30 cellular contexts compared by ENCODE assay signal in genomic region chr3:21073561-21073960, GRCh38.
"Had no signal": no experiment of that assay in that cellular context is flagged by ENCODE, and none has a peak within 500 bp of the region (broad histone marks: within the 10 kb centered on the region; RNA-seq: fewer than 3 reads in every experiment).

No MANE protein-coding gene starts in this region.

- H3K4me3 Mint-ChIP-seq: activated B cell treated with CpG ODN at 0.5 μM for 24 hours; activated CD8-positive, alpha-beta T cell treated with anti-CD3 and anti-CD28 coated beads for 36 hours; activated naive CD8-positive, alpha-beta T cell; activated T-cell treated with anti-CD3 and anti-CD28 coated beads, Interleukin-2, amount 50 U/mL, for 4 hours; activated T-helper 17 cell treated with anti-CD3 and anti-CD28 coated beads, Interleukin-2, amount 50 U/mL, for 72 hours; central memory CD8-positive, alpha-beta T cell; T-helper 17 cell; T-helper 2 cell treated with Interferon-gamma antibody and Interleukin-4, amounts not matched to agents 5 μg/mL and 100 μg/mL, for 36 hours had no signal

- H3K4me1 Mint-ChIP-seq: activated B cell treated with CpG ODN at 0.5 μM for 24 hours; activated T-helper 17 cell treated with anti-CD3 and anti-CD28 coated beads, Interleukin-2, amount 50 U/mL, for 72 hours; central memory CD8-positive, alpha-beta T cell; T-helper 17 cell had no signal

- ATAC-seq: activated CD4-positive, CD25-positive, alpha-beta regulatory T cell treated with anti-CD3 and anti-CD28 coated beads, Interleukin-2, amount 50 U/mL, for 24 hours; activated CD8-positive, alpha-beta T cell treated with anti-CD3 and anti-CD28 coated beads for 36 hours; activated T-cell treated with anti-CD3 and anti-CD28 coated beads, Interleukin-2, amount 50 U/mL, for 4 hours; activated T-helper 17 cell treated with anti-CD3 and anti-CD28 coated beads, Interleukin-2, amount 50 U/mL, for 72 hours; T-helper 17 cell had no signal

- H3K27ac ChIP-seq: brain microvascular endothelial cell, epithelial cell of prostate, esophagus squamous epithelium, WERI-Rb-1 had no signal

- H3K27ac Mint-ChIP-seq: activated B cell treated with CpG ODN at 0.5 μM for 24 hours; activated CD8-positive, alpha-beta T cell treated with anti-CD3 and anti-CD28 coated beads for 36 hours; activated naive CD8-positive, alpha-beta T cell; activated T-helper 17 cell treated with anti-CD3 and anti-CD28 coated beads, Interleukin-2, amount 50 U/mL, for 72 hours; T-helper 17 cell; T-helper 2 cell treated with Interferon-gamma antibody and Interleukin-4, amounts not matched to agents 5 μg/mL and 100 μg/mL, for 36 hours had no signal

- H3K36me3 Mint-ChIP-seq: activated naive CD8-positive, alpha-beta T cell had no signal

- DNase-seq: activated B cell treated with CpG ODN at 0.5 μM for 24 hours; activated CD4-positive, alpha-beta T cell treated with anti-CD3 and anti-CD28 coated beads for 48 hours; activated CD4-positive, alpha-beta T cell treated with anti-CD3 and anti-CD28 coated beads, Interleukin-2, amount 50 U/mL, for 1 hour; activated CD4-positive, alpha-beta T cell treated with anti-CD3 and anti-CD28 coated beads, Interleukin-2, amount 50 U/mL, for 48 hours; activated CD8-positive, alpha-beta memory T cell treated with anti-CD3 and anti-CD28 coated beads for 24 hours; activated CD8-positive, alpha-beta T cell treated with anti-CD3 and anti-CD28 coated beads for 36 hours; activated effector memory CD4-positive, alpha-beta T cell treated with Interleukin-2 at 50 U/mL for 16 hours; activated gamma-delta T cell treated with Interleukin-2 at 50 U/mL for 16 hours; activated naive CD4-positive, alpha-beta T cell treated with anti-CD3 and anti-CD28 coated beads, Interleukin-2, amount 50 U/mL, for 16 hours; activated naive CD4-positive, alpha-beta T cell treated with Interleukin-2 at 50 U/mL for 16 hours; activated T-cell treated with anti-CD3 and anti-CD28 coated beads, Interleukin-2, amount 50 U/mL, for 4 hours; amniotic stem cell; anterior cingulate cortex; brain microvascular endothelial cell; cortex of kidney; dermis blood vessel endothelial cell; effector CD4-positive, alpha-beta T cell; esophagus squamous epithelium; foreskin fibroblast; head of caudate nucleus; T-helper 1 cell; T-helper 17 cell; T1000; WERI-Rb-1 had no signal

- H3K27me3 Mint-ChIP-seq: activated B cell treated with CpG ODN at 0.5 μM for 24 hours; activated CD8-positive, alpha-beta T cell treated with anti-CD3 and anti-CD28 coated beads for 36 hours; activated naive CD8-positive, alpha-beta T cell; activated T-helper 17 cell treated with anti-CD3 and anti-CD28 coated beads, Interleukin-2, amount 50 U/mL, for 72 hours; central memory CD8-positive, alpha-beta T cell; T-helper 17 cell had no signal

- H3K4me3 ChIP-seq: esophagus squamous epithelium had no signal

- H3K27me3 ChIP-seq: brain microvascular endothelial cell, esophagus squamous epithelium had no signal
